ENCODE assay signal across 8 cellular contexts in genomic region chr19:46784262-46785053, GRCh38. TPM values are rescaled to one million over a fixed set of nuclear protein-coding genes. Genes with fewer than 3 reads are reported as not detected.
DNase-seq lines count a peak whose midpoint lies in the region; ATAC-seq lines count a peak whose summit lies in the region.

No MANE protein-coding gene starts in this region.

- intact Hi-C loops in Right ventricle myocardium superior (cut with DNase I) = no loop called here

- ATAC-seq in Right ventricle myocardium superior (ENCODE audit: poor library complexity) (peak; percentile 28), GM19397 (IDR thresholded peaks at IDR 0.05; ENCODE audit: unreplicated experiment) (no peak)

- DNase-seq in NCI-H1417 (lab: John Stamatoyannopoulos, UW) = peak; percentile 19 to 67 (median 43)
- DNase-seq in NCI-H1417 treated with DMSO at 0.1 percent for 48 hours (lab: John Stamatoyannopoulos, UW) = no peak
- peak; percentile 87 for DNase-seq in HS-27A (ENCODE audit: low read depth)
- peak; percentile 94 for DNase-seq in RKO (ENCODE audit: low spot score)
- DNase-seq in activated effector memory CD4-positive, alpha-beta T cell treated with anti-CD3 and anti-CD28 coated beads, Interleukin-2, amount 50 U/mL, for 16 hours = peak; percentile 90
- peak; percentile 81 for DNase-seq in Right ventricle myocardium superior
- DNase-seq in renal cortical epithelial cell (ENCODE audit: low read depth) = peak; percentile 87

RNA-seq across cellular contexts. Expression of gene SLC1A5, which starts 3.9 kb away (rescaled TPM):
- 7.0 TPM for total RNA-seq in Right ventricle myocardium superior
- total RNA-seq in renal cortical epithelial cell = 75.0 and 92.7 TPM in 2 replicates

RNA-seq across cellular contexts. Expression of gene STRN4, which starts 38.2 kb away (rescaled TPM):
- total RNA-seq in Right ventricle myocardium superior (38.4 TPM), renal cortical epithelial cell (47.4 and 91.6 TPM in 2 replicates)

RNA-seq across cellular contexts. Expression of gene FKRP, which starts 38.6 kb away (rescaled TPM):
- total RNA-seq in Right ventricle myocardium superior (13.9 TPM), renal cortical epithelial cell (19.4 and 22.4 TPM in 2 replicates)
